Comparison of ENCODE assay signal across 13 cellular contexts in genomic region chr6:21371676-21372161, GRCh38.
DNase-seq lines count a peak whose midpoint lies in the region; ATAC-seq and TF ChIP-seq lines count a peak whose summit lies in the region.
"Had no signal": no experiment of that assay in that cellular context is flagged by ENCODE, and none has a peak within 500 bp of the region (broad histone marks: within the 10 kb centered on the region; RNA-seq: fewer than 3 reads in every experiment).

No MANE protein-coding gene starts in this region.

- H3K36me3 ChIP-seq in mammary epithelial cell (ENCODE audit: insufficient read depth, low read length) (no peaks in the 10 kb centered on the region), suprapubic skin (no peaks in the 10 kb centered on the region)

- no peaks in the 10 kb centered on the region for H4K20me1 ChIP-seq in mammary epithelial cell (ENCODE audit: insufficient read depth, low read length)

- H3K4me3 Mint-ChIP-seq in HFFc6 (no peak overlapping the region), T-cell (no peak overlapping the region)
- H3K4me3 Mint-ChIP-seq in CD4-positive, alpha-beta T cell = no peak overlapping the region

- in situ Hi-C loops in mammary epithelial cell (cut with MboI; ENCODE audit: low sequenced_read_pairs in 2 of 2) = no loop called here

- peaks cover 12% of the 10 kb centered on the region for H3K27me3 Mint-ChIP-seq in HFFc6 (ENCODE audit: insufficient read depth)
- H3K27me3 Mint-ChIP-seq in CD4-positive, alpha-beta T cell = no peaks in the 10 kb centered on the region
- H3K27me3 Mint-ChIP-seq in T-cell = no peaks in the 10 kb centered on the region

- H3K4me3 ChIP-seq in mammary epithelial cell (replicated peaks in 1 of 3; ENCODE audit: insufficient read depth in 1 of 3, low read depth in 2 of 3, low read length in 3 of 3) (no peak overlapping the region), suprapubic skin (no peak overlapping the region)
- H3K4me3 ChIP-seq: skin epidermis had no signal

- CTCF ChIA-PET in mammary epithelial cell (lab: Charles Lee; ENCODE audit: low non-redundant PET) (no interaction called here), T-cell (lab: Charles Lee) (no interaction called here)
- CTCF ChIA-PET in CD4-positive, alpha-beta T cell (lab: Charles Lee) = no interaction called here

- peak overlapping the region; percentile 37 for H3K4me2 ChIP-seq in mammary epithelial cell (ENCODE audit: insufficient read depth, low read depth, low read length)
- H3K4me2 ChIP-seq: KMS-11 had no signal

- 4% methylated on average over 6 of the region's 6 CpGs for WGBS in mammary epithelial cell (ENCODE audit: low coverage, missing lambda C conversion rate)
- WGBS in suprapubic skin = 26% methylated on average over 6 of the region's 6 CpGs

- no peaks in the 10 kb centered on the region for H3K27me3 ChIP-seq in mammary epithelial cell (ENCODE audit: insufficient read depth, low read length)
- H3K27me3 ChIP-seq in suprapubic skin = no peaks in the 10 kb centered on the region
- H3K27me3 ChIP-seq in CD4-positive, alpha-beta T cell (ENCODE audit: control insufficient read depth, insufficient read depth, low read length) = no peaks in the 10 kb centered on the region

- no TSS peak for BruUV-seq in mammary epithelial cell (replicated peaks; lab: Mats Ljungman, UMichigan)

- H3K36me3 Mint-ChIP-seq in HFFc6 (ENCODE audit: low read depth) = no peaks in the 10 kb centered on the region
- no peaks in the 10 kb centered on the region for H3K36me3 Mint-ChIP-seq in CD4-positive, alpha-beta T cell (ENCODE audit: low read depth)
- no peaks in the 10 kb centered on the region for H3K36me3 Mint-ChIP-seq in T-cell

- ATAC-seq in left colon (peak; percentile 58), T-cell (replicated peaks in 1 of 4) (no peak)
- no peak for ATAC-seq in CD4-positive, alpha-beta T cell (ENCODE audit: poor library complexity)

- DNase-seq in HFFc6 (peak; percentile 29), mammary epithelial cell (peak; percentile 26), left colon (no peak), suprapubic skin (ENCODE audit: low spot score in 2 of 2) (no peak), T-cell (no peak), GM10266 (ENCODE audit: extremely low spot score) (no peak), NCI-H2107 treated with DMSO at 0.1 percent for 48 hours (lab: John Stamatoyannopoulos, UW; ENCODE audit: unreplicated experiment) (no peak)
- no peak for DNase-seq in CD4-positive, alpha-beta T cell
- DNase-seq: DMS153, NCI-H526 treated with DMSO at 0.1 percent for 48 hours, SW 1271 had no signal

- intact Hi-C loops in mammary epithelial cell (cut with micrococcal nuclease) (no loop called here), left colon (cut with DNase I, micrococcal nuclease) (no loop called here)
- intact Hi-C loops in CD4-positive, alpha-beta T cell (cut with DNase I, micrococcal nuclease) = no loop called here

- H3K9me3 ChIP-seq in mammary epithelial cell (replicated peaks; ENCODE audit: insufficient read depth, low read length) (no peaks in the 10 kb centered on the region), suprapubic skin (no peaks in the 10 kb centered on the region)
- no peaks in the 10 kb centered on the region for H3K9me3 ChIP-seq in CD4-positive, alpha-beta T cell (ENCODE audit: control insufficient read depth, low read length)

- TF ChIP-seq CTCF in HFFc6 (IDR thresholded peaks at IDR 0.05) (no peak), mammary epithelial cell (conservative IDR thresholded peaks at IDR 0.05 in 1 of 2, IDR thresholded peaks at IDR 0.05 in 1 of 2; ENCODE audit: extremely low read depth in 1 of 2, insufficient read depth in 1 of 2, low read depth in 1 of 2, low read length in 2 of 2) (no peak), suprapubic skin (IDR thresholded peaks at IDR 0.05) (no peak), GM10266 (IDR thresholded peaks at IDR 0.05; ENCODE audit: control insufficient read depth, insufficient read depth, low read depth, missing control alignments) (no peak)
- no peak for TF ChIP-seq CTCF in CD4-positive, alpha-beta T cell (IDR thresholded peaks at IDR 0.05)

- no peak for TF ChIP-seq EP300 in suprapubic skin (IDR thresholded peaks at IDR 0.05)

- H3K79me2 ChIP-seq in mammary epithelial cell (ENCODE audit: insufficient read depth, low read length) = no peaks in the 10 kb centered on the region

- no peak overlapping the region for H3K27ac ChIP-seq in mammary epithelial cell (ENCODE audit: insufficient read depth, low read depth, low read length)
- H3K27ac ChIP-seq in suprapubic skin = peak overlapping the region; percentile 62
- no peak overlapping the region for H3K27ac ChIP-seq in CD4-positive, alpha-beta T cell (ENCODE audit: low read depth, low read length)
- H3K27ac ChIP-seq: KMS-11 had no signal

- POLR2A ChIA-PET in CD4-positive, alpha-beta T cell (lab: Charles Lee) = no interaction called here
- POLR2A ChIA-PET in T-cell (lab: Charles Lee) = interaction anchor here in 1 of 2 donors (0.6 kb wide), 1 partner anchor 1247 kb away, joined by 3 read pairs; no protein-coding TSS in a partner anchor

- H3K9ac ChIP-seq in mammary epithelial cell (ENCODE audit: insufficient read depth, low read length) = no peak overlapping the region
- H3K9ac ChIP-seq: KMS-11 had no signal

- no peak overlapping the region; the same call in 1 of the 2 replicates for H3K27ac Mint-ChIP-seq in HFFc6
- no peak overlapping the region for H3K27ac Mint-ChIP-seq in CD4-positive, alpha-beta T cell
- no peak overlapping the region for H3K27ac Mint-ChIP-seq in T-cell

- H3K4me1 ChIP-seq in mammary epithelial cell (ENCODE audit: insufficient read depth, low read length) (peaks cover 22% of the 10 kb centered on the region), suprapubic skin (peaks cover 16% of the 10 kb centered on the region)

- no peak for TF ChIP-seq POLR2A in suprapubic skin (IDR thresholded peaks at IDR 0.05)

- H3K4me1 Mint-ChIP-seq in HFFc6 (ENCODE audit: low read depth) = peaks cover 10% of the 10 kb centered on the region
- H3K4me1 Mint-ChIP-seq in CD4-positive, alpha-beta T cell (ENCODE audit: low read depth) = no peaks in the 10 kb centered on the region
- no peaks in the 10 kb centered on the region for H3K4me1 Mint-ChIP-seq in T-cell

- dilution Hi-C loops in mammary epithelial cell (cut with HindIII; ENCODE audit: low sequenced_read_pairs) = no loop called here

- H3K9me3 Mint-ChIP-seq in HFFc6 (no peaks in the 10 kb centered on the region), T-cell (no peaks in the 10 kb centered on the region)
- H3K9me3 Mint-ChIP-seq in CD4-positive, alpha-beta T cell = no peaks in the 10 kb centered on the region

- H2AFZ ChIP-seq in mammary epithelial cell (ENCODE audit: low read depth, low read length) = peak overlapping the region; percentile 81

Comparison
In these comparisons a context has a peak if more than half of its experiments do, and no peak if none do; other contexts are left out.
1. DNase-seq: peak in HFFc6 (single experiment) and mammary epithelial cell (single experiment); none in left colon (0 of 2), suprapubic skin (0 of 2), CD4-positive, alpha-beta T cell (0 of 10), T-cell (0 of 34), GM10266 (single experiment) and NCI-H2107 treated with DMSO at 0.1 percent for 48 hours (single experiment).